Comparison of ENCODE assay signal across 17 cellular contexts in the genomic region with DNA sequence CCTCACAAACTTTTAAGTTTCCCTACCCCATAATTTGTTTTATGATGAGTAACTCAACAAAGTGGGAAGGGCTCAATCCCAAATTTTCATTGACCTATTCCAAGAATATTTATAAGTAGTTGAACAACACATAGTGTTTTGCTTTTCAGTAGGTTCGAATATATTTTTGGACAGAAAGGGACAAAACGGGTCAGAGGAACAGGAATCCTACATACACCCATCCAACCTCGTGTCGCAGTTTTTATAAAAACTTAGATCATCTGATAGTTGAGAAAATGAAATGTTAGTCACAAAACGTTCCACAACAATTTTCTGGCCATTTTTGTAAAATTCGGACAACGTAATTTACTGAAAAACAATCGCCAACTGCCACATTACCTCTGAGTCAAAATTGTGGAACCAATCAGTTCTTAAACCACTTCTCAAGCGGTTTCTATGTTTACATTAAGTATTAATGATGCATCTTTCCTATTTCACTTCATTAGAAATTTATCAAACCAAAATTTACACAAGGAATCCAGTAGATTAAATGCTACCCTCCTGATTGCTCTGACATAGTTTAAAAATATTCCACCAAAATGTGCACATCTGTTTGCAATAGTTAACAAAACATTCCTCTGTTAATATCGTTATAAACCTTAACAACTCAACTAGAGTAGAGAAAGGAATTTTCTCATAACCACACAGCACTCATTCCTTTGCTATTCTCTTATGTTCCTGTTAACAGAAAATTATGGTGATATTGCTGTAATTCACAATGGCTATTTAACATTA. TPM values are rescaled to one million over a fixed set of nuclear protein-coding genes. Genes with fewer than 3 reads are reported as not detected.
"Had no signal": no experiment of that assay in that cellular context is flagged by ENCODE, and none has a peak within 500 bp of the region (broad histone marks: within the 10 kb centered on the region; RNA-seq: fewer than 3 reads in every experiment).

No MANE protein-coding gene starts in this region.

- H3K4me3 ChIP-seq: dorsolateral prefrontal cortex, esophagus muscularis mucosa, gastrocnemius medialis, left lung, smooth muscle cell had no signal

- ATAC-seq: gastrocnemius medialis; left lung; natural killer cell treated with Interleukin-12 subunit alpha and Interleukin-12 subunit beta and Interleukin-15 and Interleukin-18, amount 100 ng/mL, for 72 hours; right cardiac atrium; stimulated activated naive B cell treated with anti-CD40 and anti-IgM and Interleukin-4, amounts not matched to agents 10 μg/mL and 1 μg/mL and 100 μg/mL, for 72 hours had no signal

- H3K27ac ChIP-seq: dorsolateral prefrontal cortex, esophagus muscularis mucosa, gastrocnemius medialis, left lung had no signal

- DNase-seq: activated CD4-positive, alpha-beta T cell treated with anti-CD3 and anti-CD28 coated beads, Interleukin-2, amount 50 U/mL, for 4 hours; activated CD4-positive, CD25-positive, alpha-beta regulatory T cell treated with anti-CD3 and anti-CD28 coated beads, Interleukin-2, amount 50 U/mL, for 72 hours; activated effector memory CD4-positive, alpha-beta T cell treated with Interleukin-2 at 50 U/mL for 16 hours; activated T-cell treated with anti-CD3 and anti-CD28 coated beads, Interleukin-2, amount 50 U/mL, for 1 hour; dorsolateral prefrontal cortex; gastrocnemius medialis; left lung; nucleus accumbens; right cardiac atrium; stimulated activated naive B cell treated with anti-CD40 and anti-IgM and Interleukin-4, amounts not matched to agents 10 μg/mL and 1 μg/mL and 100 μg/mL, for 72 hours; trophoblast cell had no signal

- H3K9me3 ChIP-seq: esophagus muscularis mucosa, gastrocnemius medialis, left lung had no signal

- H3K9me3 Mint-ChIP-seq: natural killer cell treated with Interleukin-12 subunit alpha and Interleukin-12 subunit beta and Interleukin-15 and Interleukin-18, amount 100 ng/mL, for 72 hours; stimulated activated naive B cell treated with anti-CD40 and anti-IgM and Interleukin-4, amounts not matched to agents 10 μg/mL and 1 μg/mL and 100 μg/mL, for 72 hours had no signal

- H3K27ac Mint-ChIP-seq: activated naive CD8-positive, alpha-beta T cell; natural killer cell treated with Interleukin-12 subunit alpha and Interleukin-12 subunit beta and Interleukin-15 and Interleukin-18, amount 100 ng/mL, for 72 hours; stimulated activated naive B cell treated with anti-CD40 and anti-IgM and Interleukin-4, amounts not matched to agents 10 μg/mL and 1 μg/mL and 100 μg/mL, for 72 hours had no signal

- H3K4me2 ChIP-seq: smooth muscle cell had no signal

- H3K36me3 ChIP-seq: esophagus muscularis mucosa, gastrocnemius medialis, left lung had no signal

- FAIRE-seq: keratinocyte had no signal

RNA-seq across cellular contexts. Expression of gene WNT16, which starts 6.3 kb away (rescaled TPM):
- total RNA-seq: left lung; natural killer cell treated with Interleukin-12 subunit alpha and Interleukin-12 subunit beta and Interleukin-15 and Interleukin-18, amount 100 ng/mL, for 72 hours; posterior vena cava; right cardiac atrium; smooth muscle cell had no signal
- polyA plus RNA-seq: keratinocyte, right cardiac atrium had no signal
